ENCODE assay signal across 36 cellular contexts in genomic region chr14:95346266-95346665, GRCh38.
"Had no signal": no experiment of that assay in that cellular context is flagged by ENCODE, and none has a peak within 500 bp of the region (broad histone marks: within the 10 kb centered on the region; RNA-seq: fewer than 3 reads in every experiment).

No MANE protein-coding gene starts in this region.

- H3K9me3 Mint-ChIP-seq: activated B cell treated with CpG ODN at 0.5 μM for 24 hours; activated CD4-positive, alpha-beta memory T cell treated with anti-CD3 and anti-CD28 coated beads for 36 hours; activated CD4-positive, alpha-beta T cell treated with anti-CD3 and anti-CD28 coated beads, Interleukin-2, amount 10 ng/mL, durations not matched to agents 24 days and 14 days; activated CD8-positive, alpha-beta T cell treated with anti-CD3 and anti-CD28 coated beads for 36 hours; activated naive CD4-positive, alpha-beta T cell treated with anti-CD3 and anti-CD28 coated beads for 36 hours; activated naive CD4-positive, alpha-beta T cell treated with anti-CD3 and anti-CD28 coated beads, Interleukin-2, amount 50 U/mL, for 72 hours; activated naive CD8-positive, alpha-beta T cell treated with anti-CD3 and anti-CD28 coated beads for 36 hours; activated T-cell treated with anti-CD3 and anti-CD28 coated beads, Interleukin-2, amount 50 U/mL, for 4 hours; activated T-cell treated with anti-CD3 and anti-CD28 coated beads, Interleukin-2, amount 50 U/mL, for 72 hours; activated T-helper 1 cell treated with anti-CD3 and anti-CD28 coated beads, Interleukin-12 subunit alpha, Interleukin-12 subunit beta, Interleukin-2, Interleukin-4 antibody, amounts not matched to agents 30 ng/mL and 10 ng/mL and 1 ng/mL, durations not matched to agents 14 hours and 24 hours and 36 hours; activated T-helper 17 cell treated with anti-CD3 and anti-CD28 coated beads, Interleukin-2, amount 50 U/mL, for 72 hours; central memory CD8-positive, alpha-beta T cell; T-helper 1 cell treated with Interleukin-12 subunit alpha and Interleukin-12 subunit beta and Interleukin-4 antibody, amounts not matched to agents 30 μg/mL and 1 μg/mL, for 36 hours; T-helper 2 cell treated with Interferon-gamma antibody and Interleukin-4, amounts not matched to agents 5 μg/mL and 100 μg/mL, for 36 hours had no signal

- H3K27ac Mint-ChIP-seq: activated B cell treated with CpG ODN at 0.5 μM for 24 hours; activated CD4-positive, alpha-beta memory T cell treated with anti-CD3 and anti-CD28 coated beads for 36 hours; activated CD4-positive, alpha-beta T cell treated with anti-CD3 and anti-CD28 coated beads, Interleukin-2, amount 10 ng/mL, durations not matched to agents 24 days and 14 days; activated CD8-positive, alpha-beta T cell treated with anti-CD3 and anti-CD28 coated beads for 36 hours; activated naive CD4-positive, alpha-beta T cell treated with anti-CD3 and anti-CD28 coated beads for 36 hours; activated naive CD4-positive, alpha-beta T cell treated with anti-CD3 and anti-CD28 coated beads, Interleukin-2, amount 50 U/mL, for 72 hours; activated naive CD8-positive, alpha-beta T cell treated with anti-CD3 and anti-CD28 coated beads for 36 hours; activated T-cell treated with anti-CD3 and anti-CD28 coated beads, Interleukin-2, amount 50 U/mL, for 72 hours; activated T-helper 1 cell treated with anti-CD3 and anti-CD28 coated beads, Interleukin-12 subunit alpha, Interleukin-12 subunit beta, Interleukin-2, Interleukin-4 antibody, amounts not matched to agents 30 ng/mL and 10 ng/mL and 1 ng/mL, durations not matched to agents 14 hours and 24 hours and 36 hours; activated T-helper 17 cell treated with anti-CD3 and anti-CD28 coated beads, Interleukin-2, amount 50 U/mL, for 72 hours; T-helper 1 cell treated with Interleukin-12 subunit alpha and Interleukin-12 subunit beta and Interleukin-4 antibody, amounts not matched to agents 30 μg/mL and 1 μg/mL, for 36 hours; T-helper 2 cell treated with Interferon-gamma antibody and Interleukin-4, amounts not matched to agents 5 μg/mL and 100 μg/mL, for 36 hours had no signal

- H3K4me1 Mint-ChIP-seq: activated B cell treated with CpG ODN at 0.5 μM for 24 hours; activated CD4-positive, alpha-beta T cell treated with anti-CD3 and anti-CD28 coated beads, Interleukin-2, amount 10 ng/mL, durations not matched to agents 24 days and 14 days; activated naive CD8-positive, alpha-beta T cell treated with anti-CD3 and anti-CD28 coated beads for 36 hours; activated T-helper 17 cell treated with anti-CD3 and anti-CD28 coated beads, Interleukin-2, amount 50 U/mL, for 72 hours; central memory CD8-positive, alpha-beta T cell had no signal

- H3K9me3 ChIP-seq: adrenal gland, breast epithelium had no signal

- H3K27me3 ChIP-seq: adrenal gland, brain microvascular endothelial cell, breast epithelium had no signal

- DNase-seq: activated B cell treated with CpG ODN at 0.5 μM for 24 hours; activated CD4-positive, alpha-beta memory T cell treated with anti-CD3 and anti-CD28 coated beads for 36 hours; activated CD4-positive, alpha-beta T cell treated with anti-CD3 and anti-CD28 coated beads for 4 hours; activated CD4-positive, alpha-beta T cell treated with anti-CD3 and anti-CD28 coated beads, Interleukin-2, amount 10 ng/mL, durations not matched to agents 24 days and 14 days; activated CD4-positive, alpha-beta T cell treated with anti-CD3 and anti-CD28 coated beads, Interleukin-2, amount 50 U/mL, for 1 hour; activated CD4-positive, alpha-beta T cell treated with anti-CD3 and anti-CD28 coated beads, Interleukin-2, amount 50 U/mL, for 4 hours; activated CD4-positive, CD25-positive, alpha-beta regulatory T cell treated with anti-CD3 and anti-CD28 coated beads, Interleukin-2, amount 50 U/mL, for 72 hours; activated CD8-positive, alpha-beta memory T cell treated with anti-CD3 and anti-CD28 coated beads, Interleukin-2, amount 50 U/mL, for 4 hours; activated CD8-positive, alpha-beta T cell treated with anti-CD3 and anti-CD28 coated beads for 36 hours; activated effector memory CD4-positive, alpha-beta T cell treated with anti-CD3 and anti-CD28 coated beads, Interleukin-2, amount 50 U/mL, for 16 hours; activated gamma-delta T cell treated with Interleukin-2 at 50 U/mL for 16 hours; activated naive CD4-positive, alpha-beta T cell; activated naive CD4-positive, alpha-beta T cell treated with anti-CD3 and anti-CD28 coated beads for 36 hours; activated naive CD4-positive, alpha-beta T cell treated with anti-CD3 and anti-CD28 coated beads, Interleukin-2, amount 50 U/mL, for 16 hours; activated naive CD8-positive, alpha-beta T cell treated with anti-CD3 and anti-CD28 coated beads for 36 hours; activated T-cell treated with anti-CD3 and anti-CD28 coated beads for 4 hours; activated T-cell treated with anti-CD3 and anti-CD28 coated beads, Interleukin-2, amount 50 U/mL, for 1 hour; activated T-cell treated with anti-CD3 and anti-CD28 coated beads, Interleukin-2, amount 50 U/mL, for 4 hours; activated T-cell treated with anti-CD3 and anti-CD28 coated beads, Interleukin-2, amount 50 U/mL, for 72 hours; amniotic stem cell; aorta; caudate nucleus; cerebellar nuclear complex; T-helper 1 cell; T-helper 2 cell; T-helper 9 cell had no signal

- H3K4me3 Mint-ChIP-seq: activated B cell treated with CpG ODN at 0.5 μM for 24 hours; activated CD4-positive, alpha-beta memory T cell treated with anti-CD3 and anti-CD28 coated beads for 36 hours; activated CD4-positive, alpha-beta T cell treated with anti-CD3 and anti-CD28 coated beads, Interleukin-2, amount 10 ng/mL, durations not matched to agents 24 days and 14 days; activated CD8-positive, alpha-beta T cell treated with anti-CD3 and anti-CD28 coated beads for 36 hours; activated naive CD4-positive, alpha-beta T cell treated with anti-CD3 and anti-CD28 coated beads for 36 hours; activated naive CD8-positive, alpha-beta T cell treated with anti-CD3 and anti-CD28 coated beads for 36 hours; activated T-cell treated with anti-CD3 and anti-CD28 coated beads, Interleukin-2, amount 50 U/mL, for 4 hours; activated T-cell treated with anti-CD3 and anti-CD28 coated beads, Interleukin-2, amount 50 U/mL, for 72 hours; activated T-helper 1 cell treated with anti-CD3 and anti-CD28 coated beads, Interleukin-12 subunit alpha, Interleukin-12 subunit beta, Interleukin-2, Interleukin-4 antibody, amounts not matched to agents 30 ng/mL and 10 ng/mL and 1 ng/mL, durations not matched to agents 14 hours and 24 hours and 36 hours; activated T-helper 17 cell treated with anti-CD3 and anti-CD28 coated beads, Interleukin-2, amount 50 U/mL, for 72 hours; central memory CD8-positive, alpha-beta T cell; T-helper 1 cell treated with Interleukin-12 subunit alpha and Interleukin-12 subunit beta and Interleukin-4 antibody, amounts not matched to agents 30 μg/mL and 1 μg/mL, for 36 hours; T-helper 2 cell treated with Interferon-gamma antibody and Interleukin-4, amounts not matched to agents 5 μg/mL and 100 μg/mL, for 36 hours had no signal

- FAIRE-seq: TTC549 had no signal

- H3K4me1 ChIP-seq: adrenal gland had no signal

- H3K36me3 ChIP-seq: adrenal gland, brain microvascular endothelial cell, breast epithelium had no signal

- ATAC-seq: activated CD8-positive, alpha-beta T cell treated with anti-CD3 and anti-CD28 coated beads for 36 hours; activated naive CD4-positive, alpha-beta T cell treated with anti-CD3 and anti-CD28 coated beads, Interleukin-2, amount 50 U/mL, for 72 hours; activated T-cell treated with anti-CD3 and anti-CD28 coated beads, Interleukin-2, amount 50 U/mL, for 4 hours; activated T-cell treated with anti-CD3 and anti-CD28 coated beads, Interleukin-2, amount 50 U/mL, for 72 hours; activated T-helper 17 cell treated with anti-CD3 and anti-CD28 coated beads, Interleukin-2, amount 50 U/mL, for 72 hours had no signal

- H3K27ac ChIP-seq: adrenal gland, brain microvascular endothelial cell, breast epithelium had no signal

- H3K4me3 ChIP-seq: adrenal gland, breast epithelium had no signal

- H3K36me3 Mint-ChIP-seq: activated CD4-positive, alpha-beta memory T cell treated with anti-CD3 and anti-CD28 coated beads for 36 hours; activated naive CD4-positive, alpha-beta T cell treated with anti-CD3 and anti-CD28 coated beads, Interleukin-2, amount 50 U/mL, for 72 hours; activated naive CD8-positive, alpha-beta T cell treated with anti-CD3 and anti-CD28 coated beads for 36 hours had no signal
